In the genomic region with DNA sequence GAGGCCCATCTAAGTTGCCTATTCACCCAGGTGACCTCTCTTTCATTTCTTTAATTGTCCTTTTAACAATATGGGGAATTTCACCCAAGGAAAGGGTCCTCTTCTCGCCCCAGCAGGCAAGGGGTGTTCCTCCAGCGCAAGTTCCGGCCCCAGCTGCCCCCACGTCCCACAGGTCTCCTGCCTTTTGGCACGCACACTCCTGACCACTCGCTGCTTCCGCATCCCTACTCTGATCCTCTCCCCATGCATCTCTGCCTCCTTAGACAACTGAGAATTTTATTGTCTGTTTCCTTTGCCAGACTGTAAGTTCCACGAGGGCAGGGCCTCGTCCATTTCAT, we compare ENCODE assay signal across 6 cellular contexts. TPM values are rescaled to one million over a fixed set of nuclear protein-coding genes. Genes with fewer than 3 reads are reported as not detected.
A peak's percentile ranks its signal among the peaks of the same experiment; 100 is the strongest.
DNase-seq lines count a peak whose midpoint lies in the region; ATAC-seq and TF ChIP-seq lines count a peak whose summit lies in the region.

No MANE protein-coding gene starts in this region.

- H2BK5ac ChIP-seq in mesenchymal stem cell (ENCODE audit: low read depth, low read length, poor library complexity, severe bottlenecking): no peak overlapping the region

- no peaks in the 10 kb centered on the region for H3K27me3 Mint-ChIP-seq in Calu3 (ENCODE audit: unreplicated experiment)
- no peaks in the 10 kb centered on the region for H3K27me3 Mint-ChIP-seq in activated T-helper 17 cell treated with anti-CD3 and anti-CD28 coated beads, Interleukin-2, amount 50 U/mL, for 72 hours

- WGBS in mesenchymal stem cell: 82% methylated on average over 7 of the region's 9 CpGs

- H3K9ac ChIP-seq in mesenchymal stem cell (ENCODE audit: low read length): peak overlapping the region; percentile 98

- H3K4me3 Mint-ChIP-seq in Calu3 (ENCODE audit: low read depth, unreplicated experiment): peak overlapping the region; percentile 89
- peak overlapping the region; percentile 91 for H3K4me3 Mint-ChIP-seq in activated T-helper 17 cell treated with anti-CD3 and anti-CD28 coated beads, Interleukin-2, amount 50 U/mL, for 72 hours

- H3K4ac ChIP-seq in mesenchymal stem cell (ENCODE audit: low read depth in 1 of 2, low read length in 2 of 2): peak overlapping the region in 1 of 2 experiments; percentile 6

- no peak overlapping the region for H3K23ac ChIP-seq in mesenchymal stem cell (ENCODE audit: low read length in 2 of 2)

- no peaks in the 10 kb centered on the region for H3K79me1 ChIP-seq in mesenchymal stem cell (replicated peaks; ENCODE audit: low read length, poor library complexity, severe bottlenecking)

- no peak overlapping the region for H3K18ac ChIP-seq in mesenchymal stem cell (ENCODE audit: low read depth in 1 of 2, low read length in 2 of 2)

- no peak overlapping the region for H4K91ac ChIP-seq in mesenchymal stem cell (ENCODE audit: low read length)

- H3K14ac ChIP-seq in mesenchymal stem cell (ENCODE audit: low read length in 2 of 2): no peak overlapping the region

- peak overlapping the region; percentile 83 for H3K4me2 ChIP-seq in mesenchymal stem cell (ENCODE audit: low read length, poor library complexity, severe bottlenecking)

- H3K4me1 ChIP-seq in mesenchymal stem cell (ENCODE audit: control insufficient read depth, insufficient read depth, low read depth, low read length): peaks cover 8% of the 10 kb centered on the region

- intact Hi-C loops in Calu3 (cut with micrococcal nuclease; ENCODE audit: unreplicated experiment): no loop called here

- no peak overlapping the region for H2AFZ ChIP-seq in mesenchymal stem cell (ENCODE audit: low read depth, low read length)

- H3K36me3 Mint-ChIP-seq in Calu3 (ENCODE audit: insufficient read depth, unreplicated experiment): peaks cover 54% of the 10 kb centered on the region
- peaks cover 48% of the 10 kb centered on the region for H3K36me3 Mint-ChIP-seq in activated T-helper 17 cell treated with anti-CD3 and anti-CD28 coated beads, Interleukin-2, amount 50 U/mL, for 72 hours (ENCODE audit: low read depth)

- peak overlapping the region; percentile 80 for H3K27ac ChIP-seq in mesenchymal stem cell (ENCODE audit: low read length, poor library complexity, severe bottlenecking)

- peak overlapping the region; percentile 85 for H3K27ac Mint-ChIP-seq in Calu3 (ENCODE audit: unreplicated experiment)
- peak overlapping the region; percentile 93 for H3K27ac Mint-ChIP-seq in activated T-helper 17 cell treated with anti-CD3 and anti-CD28 coated beads, Interleukin-2, amount 50 U/mL, for 72 hours

- peak overlapping the region in 1 of 2 experiments; percentile 8 for H2BK12ac ChIP-seq in mesenchymal stem cell (ENCODE audit: low read length in 2 of 2)

- peaks cover 2 to 6% of the 10 kb centered on the region in 2 experiments for H3K36me3 ChIP-seq in mesenchymal stem cell (ENCODE audit: control insufficient read depth in 1 of 2, insufficient read depth in 2 of 2, low read depth in 1 of 2, low read length in 2 of 2)

- peak overlapping the region in 1 of 2 experiments; percentile 87 for H3K4me3 ChIP-seq in mesenchymal stem cell (ENCODE audit: insufficient read depth in 1 of 2, low read depth in 1 of 2, low read length in 2 of 2)

- CTCF ChIA-PET in Calu3 (lab: Charles Lee): interaction anchor here (1.2 to 1.5 kb wide), 2 partner anchors 14 to 45 kb away, joined by 4 to 8 read pairs; partner anchors contain the start of gene GPBAR1

- H3K27me3 ChIP-seq in mesenchymal stem cell (ENCODE audit: control insufficient read depth in 1 of 2, insufficient read depth in 1 of 2, low read length in 2 of 2): peaks cover 0 to 4% of the 10 kb centered on the region in 2 experiments

- H3K9me3 Mint-ChIP-seq in Calu3 (ENCODE audit: low read depth, unreplicated experiment): no peaks in the 10 kb centered on the region
- H3K9me3 Mint-ChIP-seq in activated T-helper 17 cell treated with anti-CD3 and anti-CD28 coated beads, Interleukin-2, amount 50 U/mL, for 72 hours: no peaks in the 10 kb centered on the region

- peaks cover 47% of the 10 kb centered on the region for H3K4me1 Mint-ChIP-seq in Calu3 (ENCODE audit: low read depth, unreplicated experiment)
- H3K4me1 Mint-ChIP-seq in activated T-helper 17 cell treated with anti-CD3 and anti-CD28 coated beads, Interleukin-2, amount 50 U/mL, for 72 hours: peaks cover 17% of the 10 kb centered on the region

- H2AK5ac ChIP-seq in mesenchymal stem cell (ENCODE audit: low read length, severe bottlenecking): no peak overlapping the region

- H3K9me3 ChIP-seq in mesenchymal stem cell (ENCODE audit: control insufficient read depth, low read length): no peaks in the 10 kb centered on the region

- no peak for TF ChIP-seq CTCF in Calu3 (IDR thresholded peaks at IDR 0.05; ENCODE audit: unreplicated experiment)

- no peak for ATAC-seq in activated T-helper 17 cell treated with anti-CD3 and anti-CD28 coated beads, Interleukin-2, amount 50 U/mL, for 72 hours (replicated peaks)
- no peak for ATAC-seq in HG02763 (IDR thresholded peaks at IDR 0.05; ENCODE audit: unreplicated experiment)
- ATAC-seq in HG03460 (IDR thresholded peaks at IDR 0.05; ENCODE audit: unreplicated experiment): no peak

- H2BK120ac ChIP-seq in mesenchymal stem cell (ENCODE audit: low read depth, low read length): no peak overlapping the region

- TSS peak; percentile 89 for BruUV-seq in Calu3 (replicated peaks; lab: Mats Ljungman, UMichigan)

- no peak overlapping the region for H2BK15ac ChIP-seq in mesenchymal stem cell (ENCODE audit: low read depth, poor library complexity, severe bottlenecking)

- DNase-seq in Calu3 (no peak), mesenchymal stem cell (no peak)
- DNase-seq in effector CD8-positive, alpha-beta T cell (lab: John Stamatoyannopoulos, UW): no peak

- peak overlapping the region; percentile 78 for H4K8ac ChIP-seq in mesenchymal stem cell (ENCODE audit: low read length)

RNA-seq across cellular contexts. Expression of gene ARPC2, which starts 0.7 kb away (rescaled TPM):
- 368 and 374 TPM in 2 replicates for total RNA-seq in Calu3 (2022)
- 100 to 1,000 TPM; 679 to 681 TPM for total RNA-seq in activated T-helper 17 cell treated with anti-CD3 and anti-CD28 coated beads, Interleukin-2, amount 50 U/mL, for 72 hours
- polyA plus RNA-seq in mesenchymal stem cell (2013, experiment 1 of 2): 757 TPM
- 767 TPM for polyA plus RNA-seq in mesenchymal stem cell (2013, experiment 2 of 2)

RNA-seq across cellular contexts. Expression of gene GPBAR1, which starts 44.5 kb away (rescaled TPM):
- total RNA-seq in Calu3 (2022): 1.1 and 1.5 TPM in 2 replicates
- total RNA-seq in activated T-helper 17 cell treated with anti-CD3 and anti-CD28 coated beads, Interleukin-2, amount 50 U/mL, for 72 hours: 1 to 10 TPM; 1.3 to 1.4 TPM
- polyA plus RNA-seq in mesenchymal stem cell (2013, experiment 1 of 2): 5.1 TPM
- polyA plus RNA-seq in mesenchymal stem cell (2013, experiment 2 of 2): 5.5 TPM

RNA-seq across cellular contexts. Expression of gene CXCR1, which starts 49.5 kb away (rescaled TPM):
- not detected in 2 replicates for total RNA-seq in Calu3 (2022)
- not detected for total RNA-seq in activated T-helper 17 cell treated with anti-CD3 and anti-CD28 coated beads, Interleukin-2, amount 50 U/mL, for 72 hours
- not detected for polyA plus RNA-seq in mesenchymal stem cell (2013, experiment 1 of 2)
- polyA plus RNA-seq in mesenchymal stem cell (2013, experiment 2 of 2): not detected

RNA-seq across cellular contexts. Expression of gene AAMP, which starts 53.6 kb away (rescaled TPM):
- total RNA-seq in Calu3 (2022): 102 and 117 TPM in 2 replicates
- total RNA-seq in activated T-helper 17 cell treated with anti-CD3 and anti-CD28 coated beads, Interleukin-2, amount 50 U/mL, for 72 hours: 10 to 100 TPM; 60.0 to 77.5 TPM
- 44.9 TPM for polyA plus RNA-seq in mesenchymal stem cell (2013, experiment 1 of 2)
- polyA plus RNA-seq in mesenchymal stem cell (2013, experiment 2 of 2): 43.4 TPM

RNA-seq across cellular contexts. Expression of gene PNKD, which starts 54.0 kb away (rescaled TPM):
- total RNA-seq in Calu3 (2022): 46.8 and 54.0 TPM in 2 replicates
- 10 to 100 TPM; 21.1 to 30.9 TPM for total RNA-seq in activated T-helper 17 cell treated with anti-CD3 and anti-CD28 coated beads, Interleukin-2, amount 50 U/mL, for 72 hours
- polyA plus RNA-seq in mesenchymal stem cell (2013, experiment 1 of 2): 87.9 TPM
- 88.5 TPM for polyA plus RNA-seq in mesenchymal stem cell (2013, experiment 2 of 2)
